8 cellular contexts compared by ENCODE assay signal in genomic region chr14:75176142-75176820, GRCh38. TPM values are rescaled to one million over a fixed set of nuclear protein-coding genes. Genes with fewer than 3 reads are reported as not detected.
DNase-seq lines count a peak whose midpoint lies in the region; ATAC-seq and TF ChIP-seq lines count a peak whose summit lies in the region.

Gene TMED10, minus strand, starts transcription at chr14:75176612. Its CDS starts 33 bp downstream, at chr14:75176579.

- H3K9me3 ChIP-seq in lower lobe of right lung: no peaks in the 10 kb centered on the region

- H3K27me3 ChIP-seq in lower lobe of right lung (ENCODE audit: low read depth): no peaks in the 10 kb centered on the region

- H3K27ac ChIP-seq in lower lobe of right lung: peak within 1 kb of the TSS; percentile 99

- peak within 1 kb of the TSS; percentile 81 for H3K4me3 Mint-ChIP-seq in activated CD4-positive, alpha-beta memory T cell treated with anti-CD3 and anti-CD28 coated beads, Interleukin-2, amount 10 ng/mL, durations not matched to agents 7 days and 5 days

- peaks cover 4% of the 10 kb centered on the region for H3K36me3 ChIP-seq in lower lobe of right lung

- H3K27ac Mint-ChIP-seq in activated CD4-positive, alpha-beta memory T cell treated with anti-CD3 and anti-CD28 coated beads, Interleukin-2, amount 10 ng/mL, durations not matched to agents 7 days and 5 days: peak within 1 kb of the TSS; percentile 85

- ATAC-seq in GM18868 (IDR thresholded peaks at IDR 0.05; ENCODE audit: unreplicated experiment) (peak; percentile 64), HG03103 (IDR thresholded peaks at IDR 0.05; ENCODE audit: low read depth, unreplicated experiment) (peak; percentile 62), lower lobe of right lung (peak; percentile 96 to 97)

- H3K36me3 Mint-ChIP-seq in activated CD4-positive, alpha-beta memory T cell treated with anti-CD3 and anti-CD28 coated beads, Interleukin-2, amount 10 ng/mL, durations not matched to agents 7 days and 5 days (ENCODE audit: low read depth): peaks cover 18% of the 10 kb centered on the region

- POLR2A ChIA-PET in activated CD4-positive, alpha-beta memory T cell treated with anti-CD3 and anti-CD28 coated beads, Interleukin-2, amount 10 ng/mL, durations not matched to agents 7 days and 5 days (lab: Charles Lee): interaction anchor here (0.6 to 2.6 kb wide), 20 partner anchors 8 to 305 kb away, joined by 3 to 17 read pairs (median 4); partner anchors contain the start of gene NEK9

- H3K4me3 ChIP-seq in lower lobe of right lung: peak within 1 kb of the TSS; percentile 75

- DNase-seq in AG09319 (ENCODE audit: extremely low read depth, low read depth) (peak; percentile 69), NCI-H510A (lab: John Stamatoyannopoulos, UW) (peak; percentile 85), ecto neural progenitor cell (ENCODE audit: low spot score) (peak; percentile 94), lower lobe of right lung (peak; percentile 91)
- peak; percentile 93 for DNase-seq in activated CD4-positive, alpha-beta memory T cell treated with anti-CD3 and anti-CD28 coated beads, Interleukin-2, amount 10 ng/mL, durations not matched to agents 7 days and 5 days
- peak; percentile 82 to 89 (median 88) for DNase-seq in stimulated activated CD4-positive, alpha-beta T cell treated with anti-CD3 and anti-CD28 coated beads, TNF-alpha, amount 100 ng/mL, for 24 hours (ENCODE audit: low read depth in 3 of 3)

- peaks cover 5% of the 10 kb centered on the region for H3K27me3 Mint-ChIP-seq in activated CD4-positive, alpha-beta memory T cell treated with anti-CD3 and anti-CD28 coated beads, Interleukin-2, amount 10 ng/mL, durations not matched to agents 7 days and 5 days

- peaks cover 32% of the 10 kb centered on the region for H3K4me1 ChIP-seq in lower lobe of right lung

- H3K4me1 Mint-ChIP-seq in activated CD4-positive, alpha-beta memory T cell treated with anti-CD3 and anti-CD28 coated beads, Interleukin-2, amount 10 ng/mL, durations not matched to agents 7 days and 5 days: peaks cover 36% of the 10 kb centered on the region

- TF ChIP-seq CTCF in AG09319 (IDR thresholded peaks at IDR 0.05; ENCODE audit: low read depth, low read length) (no peak), lower lobe of right lung (IDR thresholded peaks at IDR 0.05) (no peak)

- no peaks in the 10 kb centered on the region for H3K9me3 Mint-ChIP-seq in activated CD4-positive, alpha-beta memory T cell treated with anti-CD3 and anti-CD28 coated beads, Interleukin-2, amount 10 ng/mL, durations not matched to agents 7 days and 5 days

- CTCF ChIA-PET in activated CD4-positive, alpha-beta memory T cell treated with anti-CD3 and anti-CD28 coated beads, Interleukin-2, amount 10 ng/mL, durations not matched to agents 7 days and 5 days (lab: Charles Lee): interaction anchor here (0.6 to 1.3 kb wide), 7 partner anchors 8 to 414 kb away, joined by 3 to 5 read pairs (median 3); partner anchors contain the start of gene NEK9

- intact Hi-C loops in lower lobe of right lung (cut with DNase I): no loop called here

RNA-seq across cellular contexts. Expression of gene TMED10, which starts in this region (rescaled TPM):
- 100 to 1,000 TPM; 207 to 224 TPM for total RNA-seq in activated CD4-positive, alpha-beta memory T cell treated with anti-CD3 and anti-CD28 coated beads, Interleukin-2, amount 10 ng/mL, durations not matched to agents 7 days and 5 days
- 286 TPM for total RNA-seq in lower lobe of right lung

Comparison
In these comparisons a context has a peak if more than half of its experiments do, and no peak if none do; other contexts are left out.
1. Peak in every context shown above with its lines: DNase-seq, ATAC-seq, H3K4me3 ChIP-seq and H3K27ac ChIP-seq.